ENCODE assay signal across 1 cellular context in the genomic region with DNA sequence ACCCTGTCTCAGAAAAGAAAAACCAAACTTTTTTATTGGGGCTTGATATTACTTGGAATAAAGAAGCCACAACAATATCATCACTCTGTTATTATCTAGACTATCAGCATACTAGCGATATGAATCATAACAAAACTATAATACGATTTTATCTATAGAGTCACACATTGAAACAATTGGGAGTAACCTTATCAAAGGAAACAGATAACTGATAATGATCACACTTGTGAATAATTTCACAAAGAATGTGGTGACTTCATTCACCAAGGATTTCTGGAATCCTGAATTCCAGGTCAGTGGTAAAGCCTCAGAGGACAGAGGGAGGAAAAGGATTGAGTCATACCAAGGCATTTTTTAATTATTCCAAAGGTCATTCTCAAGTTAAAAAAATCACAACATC.
TF ChIP-seq lines count a peak whose summit lies in the region.

No MANE protein-coding gene starts in this region.

TF ChIP-seq in WTC11, 78 proteins besides CTCF, POLR2A, EP300 and RAD21:
- no peak for TF ChIP-seq ZNF219 (CRISPR knock-in tag; IDR thresholded peaks at IDR 0.05; ENCODE audit: borderline replicate concordance)
- TF ChIP-seq, protein P1, sequence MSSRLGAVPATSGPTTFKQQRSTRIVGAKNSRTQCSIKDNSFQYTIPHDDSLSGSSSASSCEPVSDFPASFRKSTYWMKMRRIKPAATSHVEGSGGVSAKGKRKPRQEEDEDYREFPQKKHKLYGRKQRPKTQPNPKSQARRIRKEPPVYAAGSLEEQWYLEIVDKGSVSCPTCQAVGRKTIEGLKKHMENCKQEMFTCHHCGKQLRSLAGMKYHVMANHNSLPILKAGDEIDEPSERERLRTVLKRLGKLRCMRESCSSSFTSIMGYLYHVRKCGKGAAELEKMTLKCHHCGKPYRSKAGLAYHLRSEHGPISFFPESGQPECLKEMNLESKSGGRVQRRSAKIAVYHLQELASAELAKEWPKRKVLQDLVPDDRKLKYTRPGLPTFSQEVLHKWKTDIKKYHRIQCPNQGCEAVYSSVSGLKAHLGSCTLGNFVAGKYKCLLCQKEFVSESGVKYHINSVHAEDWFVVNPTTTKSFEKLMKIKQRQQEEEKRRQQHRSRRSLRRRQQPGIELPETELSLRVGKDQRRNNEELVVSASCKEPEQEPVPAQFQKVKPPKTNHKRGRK (CRISPR knock-in tag; IDR thresholded peaks at IDR 0.05; ENCODE audit: borderline replicate concordance) = no peak
- TF ChIP-seq ZNF416 (CRISPR knock-in tag; IDR thresholded peaks at IDR 0.05) = no peak
- TF ChIP-seq ATF1 (CRISPR knock-in tag; IDR thresholded peaks at IDR 0.05) = no peak
- TF ChIP-seq, protein P2, sequence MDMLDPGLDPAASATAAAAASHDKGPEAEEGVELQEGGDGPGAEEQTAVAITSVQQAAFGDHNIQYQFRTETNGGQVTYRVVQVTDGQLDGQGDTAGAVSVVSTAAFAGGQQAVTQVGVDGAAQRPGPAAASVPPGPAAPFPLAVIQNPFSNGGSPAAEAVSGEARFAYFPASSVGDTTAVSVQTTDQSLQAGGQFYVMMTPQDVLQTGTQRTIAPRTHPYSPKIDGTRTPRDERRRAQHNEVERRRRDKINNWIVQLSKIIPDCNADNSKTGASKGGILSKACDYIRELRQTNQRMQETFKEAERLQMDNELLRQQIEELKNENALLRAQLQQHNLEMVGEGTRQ (CRISPR knock-in tag; IDR thresholded peaks at IDR 0.05) = no peak
- TF ChIP-seq JUN (CRISPR knock-in tag; IDR thresholded peaks at IDR 0.05) = no peak
- no peak for TF ChIP-seq FOXK1 (CRISPR knock-in tag; IDR thresholded peaks at IDR 0.05)
- TF ChIP-seq SP1 (CRISPR knock-in tag; conservative IDR thresholded peaks at IDR 0.05) = no peak
- TF ChIP-seq, protein P3, sequence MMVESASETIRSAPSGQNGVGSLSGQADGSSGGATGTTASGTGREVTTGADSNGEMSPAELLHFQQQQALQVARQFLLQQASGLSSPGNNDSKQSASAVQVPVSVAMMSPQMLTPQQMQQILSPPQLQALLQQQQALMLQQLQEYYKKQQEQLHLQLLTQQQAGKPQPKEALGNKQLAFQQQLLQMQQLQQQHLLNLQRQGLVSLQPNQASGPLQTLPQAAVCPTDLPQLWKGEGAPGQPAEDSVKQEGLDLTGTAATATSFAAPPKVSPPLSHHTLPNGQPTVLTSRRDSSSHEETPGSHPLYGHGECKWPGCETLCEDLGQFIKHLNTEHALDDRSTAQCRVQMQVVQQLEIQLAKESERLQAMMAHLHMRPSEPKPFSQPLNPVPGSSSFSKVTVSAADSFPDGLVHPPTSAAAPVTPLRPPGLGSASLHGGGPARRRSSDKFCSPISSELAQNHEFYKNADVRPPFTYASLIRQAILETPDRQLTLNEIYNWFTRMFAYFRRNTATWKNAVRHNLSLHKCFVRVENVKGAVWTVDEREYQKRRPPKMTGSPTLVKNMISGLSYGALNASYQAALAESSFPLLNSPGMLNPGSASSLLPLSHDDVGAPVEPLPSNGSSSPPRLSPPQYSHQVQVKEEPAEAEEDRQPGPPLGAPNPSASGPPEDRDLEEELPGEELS (CRISPR knock-in tag; IDR thresholded peaks at IDR 0.05) = no peak
- no peak for TF ChIP-seq NFE2L1 (CRISPR knock-in tag; IDR thresholded peaks at IDR 0.05)
- TF ChIP-seq NFATC4 (CRISPR knock-in tag; IDR thresholded peaks at IDR 0.05) = no peak
- TF ChIP-seq GRHL2 (CRISPR knock-in tag; IDR thresholded peaks at IDR 0.05; ENCODE audit: insufficient replicate concordance, severe bottlenecking) = no peak
- TF ChIP-seq, protein P4, sequence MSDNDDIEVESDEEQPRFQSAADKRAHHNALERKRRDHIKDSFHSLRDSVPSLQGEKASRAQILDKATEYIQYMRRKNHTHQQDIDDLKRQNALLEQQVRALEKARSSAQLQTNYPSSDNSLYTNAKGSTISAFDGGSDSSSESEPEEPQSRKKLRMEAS (CRISPR knock-in tag; IDR thresholded peaks at IDR 0.05) = no peak
- no peak for TF ChIP-seq KAT7 (CRISPR knock-in tag; IDR thresholded peaks at IDR 0.05; ENCODE audit: borderline replicate concordance)
- no peak for TF ChIP-seq ETV6 (CRISPR knock-in tag; IDR thresholded peaks at IDR 0.05)
TF ChIP-seq in WTC11: peak in this region for 0.
